In the genomic region with DNA sequence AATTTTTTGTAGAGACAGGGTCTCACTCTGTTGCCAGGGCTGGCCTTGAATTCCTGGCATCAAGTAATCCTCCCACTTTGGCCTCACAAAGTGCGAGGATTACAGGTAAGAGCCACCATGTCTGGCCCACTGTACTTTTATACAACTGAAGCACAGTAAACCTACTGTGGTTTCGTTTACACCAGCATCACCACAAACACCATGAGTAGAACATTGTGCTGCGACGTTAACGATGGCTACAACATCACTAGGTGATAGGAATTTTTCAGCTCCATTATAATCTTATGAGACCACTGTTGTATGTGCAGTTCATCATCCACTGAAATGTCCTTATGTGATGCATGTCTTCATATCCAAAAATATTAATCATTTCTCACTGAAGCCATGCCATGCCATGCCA, we compare ENCODE assay signal across 28 cellular contexts.
"Had no signal": no experiment of that assay in that cellular context is flagged by ENCODE, and none has a peak within 500 bp of the region (broad histone marks: within the 10 kb centered on the region; RNA-seq: fewer than 3 reads in every experiment).

No MANE protein-coding gene starts in this region.

- H3K9me3 ChIP-seq: ovary, psoas muscle, right lobe of liver, sigmoid colon, stomach, thoracic aorta, thyroid gland, tibial nerve, upper lobe of right lung, uterus had no signal

- H3K4me2 ChIP-seq: neural progenitor cell had no signal

- ATAC-seq: psoas muscle; right cardiac atrium; right lobe of liver; stimulated activated effector memory CD8-positive, alpha-beta T cell treated with anti-CD3 and anti-CD28 coated beads, Interleukin-12 subunit alpha, Interleukin-12 subunit beta, amount 100 ng/mL, for 72 hours; stimulated activated naive B cell treated with anti-CD40 and anti-IgM and Interleukin-4, amounts not matched to agents 10 μg/mL and 1 μg/mL and 100 μg/mL, for 72 hours; upper lobe of right lung had no signal

- H3K9ac ChIP-seq: neural progenitor cell, parathyroid adenoma had no signal

- H3K27ac ChIP-seq: neural progenitor cell, ovary, parathyroid adenoma, psoas muscle, right lobe of liver, sigmoid colon, stomach, thoracic aorta, thyroid gland, tibial nerve, upper lobe of right lung, uterus had no signal

- H3K4me3 ChIP-seq: neural progenitor cell, ovary, psoas muscle, right lobe of liver, sigmoid colon, stomach, thoracic aorta, thyroid gland, tibial nerve, upper lobe of right lung, uterus had no signal

- H3K9me3 Mint-ChIP-seq: naive B cell, nephron had no signal

- H3K36me3 ChIP-seq: neural progenitor cell, ovary, right lobe of liver, sigmoid colon, stomach, thoracic aorta, thyroid gland, tibial nerve, upper lobe of right lung, uterus had no signal

- H3K27ac Mint-ChIP-seq: naive B cell; nephron; neural progenitor cell; progenitor cell of endocrine pancreas; stimulated activated effector memory CD8-positive, alpha-beta T cell treated with anti-CD3 and anti-CD28 coated beads, Interleukin-12 subunit alpha, Interleukin-12 subunit beta, amount 100 ng/mL, for 72 hours; stimulated activated naive B cell treated with anti-CD40 and anti-IgM and Interleukin-4, amounts not matched to agents 10 μg/mL and 1 μg/mL and 100 μg/mL, for 72 hours; stimulated activated naive CD8-positive, alpha-beta T cell treated with anti-CD3 and anti-CD28 coated beads, Interleukin-15, Interleukin-2, amounts not matched to agents 100 ng/mL and 50 ng/mL, for 24 hours; type B pancreatic cell had no signal

- H3K4me3 Mint-ChIP-seq: naive B cell; nephron; neural progenitor cell; stimulated activated effector memory CD8-positive, alpha-beta T cell treated with anti-CD3 and anti-CD28 coated beads, Interleukin-12 subunit alpha, Interleukin-12 subunit beta, amount 100 ng/mL, for 72 hours; stimulated activated naive B cell treated with anti-CD40 and anti-IgM and Interleukin-4, amounts not matched to agents 10 μg/mL and 1 μg/mL and 100 μg/mL, for 72 hours; stimulated activated naive CD8-positive, alpha-beta T cell treated with anti-CD3 and anti-CD28 coated beads, Interleukin-15, Interleukin-2, amounts not matched to agents 100 ng/mL and 50 ng/mL, for 24 hours; type B pancreatic cell had no signal

- DNase-seq: naive B cell; occipital lobe; ovary; posterior cingulate gyrus; psoas muscle; right cardiac atrium; right lobe of liver; sigmoid colon; small intestine; stimulated activated CD4-positive, alpha-beta T cell treated with anti-CD3 and anti-CD28 coated beads, Interleukin-15, amount 100 ng/mL, for 24 hours; stimulated activated CD4-positive, alpha-beta T cell treated with anti-CD3 and anti-CD28 coated beads, Interleukin-2, amount 100 ng/mL, for 24 hours; stimulated activated CD4-positive, alpha-beta T cell treated with anti-CD3 and anti-CD28 coated beads, Interleukin-2, amount 100 ng/mL, for 48 hours; stimulated activated CD4-positive, alpha-beta T cell treated with anti-CD3 and anti-CD28 coated beads, Interleukin-4, amount 100 ng/mL, for 24 hours; stimulated activated naive B cell treated with anti-CD40 and anti-IgM and Interleukin-4, amounts not matched to agents 10 μg/mL and 1 μg/mL and 100 μg/mL, for 72 hours; stimulated activated naive CD4-positive, alpha-beta T cell treated with Interleukin-2 at 50 U/mL for 16 hours; stomach; thyroid gland; upper lobe of right lung; uterus had no signal

- H3K27me3 Mint-ChIP-seq: naive B cell; progenitor cell of endocrine pancreas; stimulated activated naive B cell treated with anti-CD40 and anti-IgM and Interleukin-4, amounts not matched to agents 10 μg/mL and 1 μg/mL and 100 μg/mL, for 72 hours; stimulated activated naive CD8-positive, alpha-beta T cell treated with anti-CD3 and anti-CD28 coated beads, Interleukin-15, Interleukin-2, amounts not matched to agents 100 ng/mL and 50 ng/mL, for 24 hours; type B pancreatic cell had no signal

- FAIRE-seq: small intestine had no signal

- H2AFZ ChIP-seq: neural progenitor cell, parathyroid adenoma had no signal

- H3K27me3 ChIP-seq: neural progenitor cell, ovary, right lobe of liver, sigmoid colon, stomach, thyroid gland, tibial nerve, upper lobe of right lung, uterus had no signal
